10 cellular contexts compared by ENCODE assay signal in the genomic region with DNA sequence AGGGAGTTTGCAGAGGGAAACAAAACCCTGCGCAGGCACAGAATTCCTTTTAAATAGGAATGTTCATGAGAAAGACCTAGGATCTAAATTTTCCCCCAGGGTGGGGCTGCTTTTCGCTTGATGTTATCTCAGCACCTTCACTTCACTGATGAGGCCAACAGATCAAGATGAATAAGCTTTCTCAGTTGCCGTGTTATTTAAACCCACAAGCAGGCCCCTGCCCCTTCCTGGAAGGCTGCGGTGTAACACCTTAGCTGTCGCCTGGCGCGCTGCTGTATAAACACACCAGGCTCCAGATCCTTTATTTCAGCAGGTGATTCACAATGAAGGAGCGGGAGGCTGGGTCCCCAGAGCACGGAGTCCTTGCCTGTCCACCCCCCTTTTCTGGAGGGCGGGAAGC.
DNase-seq lines count a peak whose midpoint lies in the region; ATAC-seq and TF ChIP-seq lines count a peak whose summit lies in the region.
"Had no signal": no experiment of that assay in that cellular context is flagged by ENCODE, and none has a peak within 500 bp of the region (broad histone marks: within the 10 kb centered on the region; RNA-seq: fewer than 3 reads in every experiment).

No MANE protein-coding gene starts in this region.

- intact Hi-C loops in tibial artery (cut with DNase I; ENCODE audit: low total_unique reads): no loop called here

- peak; percentile 81 for DNase-seq in NCI-H2107 (lab: John Stamatoyannopoulos, UW)
- peak; percentile 91 for DNase-seq in activated CD4-positive, alpha-beta memory T cell treated with anti-CD3 and anti-CD28 coated beads, Interleukin-2, amount 10 ng/mL, durations not matched to agents 7 days and 5 days
- DNase-seq in hepatocyte (ENCODE audit: low spot score): peak; percentile 46
- DNase-seq in stimulated activated CD8-positive, alpha-beta memory T cell treated with anti-CD3 and anti-CD28 coated beads, Interleukin-4, amount 100 ng/mL, for 4 hours (ENCODE audit: low read depth in 2 of 2, low spot score in 1 of 2): peak; percentile 24 to 33
- no peak for DNase-seq in MV-4-11 (lab: John Stamatoyannopoulos, UW)
- DNase-seq in tibial artery: no peak
- DNase-seq: mesenchymal stem cell had no signal

- peaks cover 2% of the 10 kb centered on the region for H3K27me3 Mint-ChIP-seq in activated CD4-positive, alpha-beta memory T cell treated with anti-CD3 and anti-CD28 coated beads, Interleukin-2, amount 10 ng/mL, durations not matched to agents 7 days and 5 days

- H3K4me2 ChIP-seq in hepatocyte: no peak overlapping the region

- H4K20me1 ChIP-seq in hepatocyte (ENCODE audit: insufficient read depth, poor library complexity, severe bottlenecking): no peaks in the 10 kb centered on the region

- CTCF ChIA-PET in activated CD4-positive, alpha-beta memory T cell treated with anti-CD3 and anti-CD28 coated beads, Interleukin-2, amount 10 ng/mL, durations not matched to agents 7 days and 5 days (lab: Charles Lee): interaction anchor here (0.6 to 6.1 kb wide), 16 partner anchors 9 to 516 kb away, joined by 3 to 46 read pairs (median 6); no protein-coding TSS in a partner anchor

- TF ChIP-seq CTCF in hepatocyte (IDR thresholded peaks at IDR 0.05; ENCODE audit: poor library complexity) (no peak), tibial artery (IDR thresholded peaks at IDR 0.05) (no peak)

- peaks cover 7% of the 10 kb centered on the region for H3K27me3 ChIP-seq in hepatocyte
- H3K27me3 ChIP-seq in tibial artery: no peaks in the 10 kb centered on the region

- peaks cover 18% of the 10 kb centered on the region for H3K9me3 Mint-ChIP-seq in activated CD4-positive, alpha-beta memory T cell treated with anti-CD3 and anti-CD28 coated beads, Interleukin-2, amount 10 ng/mL, durations not matched to agents 7 days and 5 days

- H2AFZ ChIP-seq in hepatocyte: no peak overlapping the region

- peaks cover 63% of the 10 kb centered on the region for H3K4me1 Mint-ChIP-seq in activated CD4-positive, alpha-beta memory T cell treated with anti-CD3 and anti-CD28 coated beads, Interleukin-2, amount 10 ng/mL, durations not matched to agents 7 days and 5 days

- no peaks in the 10 kb centered on the region for H3K36me3 ChIP-seq in hepatocyte (replicated peaks; ENCODE audit: insufficient read depth, low read depth)
- no peaks in the 10 kb centered on the region for H3K36me3 ChIP-seq in tibial artery

- peaks cover 38% of the 10 kb centered on the region for H3K36me3 Mint-ChIP-seq in activated CD4-positive, alpha-beta memory T cell treated with anti-CD3 and anti-CD28 coated beads, Interleukin-2, amount 10 ng/mL, durations not matched to agents 7 days and 5 days (ENCODE audit: low read depth)

- POLR2A ChIA-PET in activated CD4-positive, alpha-beta memory T cell treated with anti-CD3 and anti-CD28 coated beads, Interleukin-2, amount 10 ng/mL, durations not matched to agents 7 days and 5 days (lab: Charles Lee): interaction anchor here (1.0 to 5.7 kb wide), 23 partner anchors 9 to 941 kb away, joined by 3 to 90 read pairs (median 9); a partner anchor contains a TSS

- H3K27ac ChIP-seq in hepatocyte (no peak overlapping the region), tibial artery (no peak overlapping the region)

- H3K4me3 ChIP-seq in hepatocyte (no peak overlapping the region), tibial artery (no peak overlapping the region)
- H3K4me3 ChIP-seq: K562 had no signal

- H3K4me3 Mint-ChIP-seq in activated CD4-positive, alpha-beta memory T cell treated with anti-CD3 and anti-CD28 coated beads, Interleukin-2, amount 10 ng/mL, durations not matched to agents 7 days and 5 days: no peak overlapping the region

- H3K9me3 ChIP-seq in hepatocyte (ENCODE audit: low read depth) (no peaks in the 10 kb centered on the region), tibial artery (no peaks in the 10 kb centered on the region)

- H3K27ac Mint-ChIP-seq in activated CD4-positive, alpha-beta memory T cell treated with anti-CD3 and anti-CD28 coated beads, Interleukin-2, amount 10 ng/mL, durations not matched to agents 7 days and 5 days: peak overlapping the region; percentile 95

- no peak for ATAC-seq in HG03378 (IDR thresholded peaks at IDR 0.05; ENCODE audit: unreplicated experiment)
- no peak for ATAC-seq in GM21367 (IDR thresholded peaks at IDR 0.05; ENCODE audit: unreplicated experiment)
- ATAC-seq: K562 had no signal

- no peaks in the 10 kb centered on the region for H3K79me2 ChIP-seq in hepatocyte

- H3K4me1 ChIP-seq in hepatocyte (ENCODE audit: insufficient read depth): no peaks in the 10 kb centered on the region
- H3K4me1 ChIP-seq in tibial artery: no peaks in the 10 kb centered on the region

- 29% methylated on average over 10 of the region's 10 CpGs for WGBS in hepatocyte (ENCODE audit: low lambda C conversion rate, missing lambda C conversion rate)

- H3K9me2 ChIP-seq in hepatocyte (replicated peaks; ENCODE audit: insufficient read depth): no peaks in the 10 kb centered on the region

Comparison
In these comparisons a context has a peak if more than half of its experiments do, and no peak if none do; other contexts are left out.
1. DNase-seq: peak in NCI-H2107 (single experiment), activated CD4-positive, alpha-beta memory T cell treated with anti-CD3 and anti-CD28 coated beads, Interleukin-2, amount 10 ng/mL, durations not matched to agents 7 days and 5 days (single experiment), hepatocyte (single experiment) and stimulated activated CD8-positive, alpha-beta memory T cell treated with anti-CD3 and anti-CD28 coated beads, Interleukin-4, amount 100 ng/mL, for 4 hours (2 of 2); none in MV-4-11 (single experiment) and tibial artery (0 of 2).